Comparison of ENCODE assay signal across 9 cellular contexts in the genomic region with DNA sequence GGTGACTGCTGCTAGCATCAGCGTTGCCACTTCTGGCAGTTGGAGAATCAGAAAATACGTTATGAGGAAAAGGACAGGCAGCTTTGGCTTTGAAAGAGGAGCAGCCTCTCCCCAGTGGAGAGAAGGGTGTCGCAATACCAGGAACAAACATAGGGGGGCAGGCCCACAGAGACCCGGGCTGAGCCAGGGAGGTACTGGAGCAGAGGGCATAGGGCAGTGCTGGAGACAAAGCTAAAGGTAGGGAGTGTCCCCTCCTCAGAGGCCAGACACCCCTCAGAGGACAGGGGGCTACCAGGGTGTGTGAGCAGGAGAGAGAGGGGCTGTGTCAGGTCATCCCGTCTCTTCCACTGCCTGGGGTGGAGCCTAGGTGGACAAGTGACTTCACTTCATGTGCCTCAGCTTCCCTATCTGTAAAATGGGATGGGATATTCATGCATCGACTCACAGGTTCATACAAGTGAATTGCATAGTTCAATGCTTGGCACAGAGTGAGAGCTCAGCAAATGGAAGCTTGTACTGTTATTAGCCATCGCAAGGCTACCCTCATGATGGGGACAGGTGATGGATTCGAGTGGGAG. TPM values are rescaled to one million over a fixed set of nuclear protein-coding genes. Genes with fewer than 3 reads are reported as not detected.
DNase-seq lines count a peak whose midpoint lies in the region; ATAC-seq, FAIRE-seq and TF ChIP-seq lines count a peak whose summit lies in the region.
"Had no signal": no experiment of that assay in that cellular context is flagged by ENCODE, and none has a peak within 500 bp of the region (broad histone marks: within the 10 kb centered on the region; RNA-seq: fewer than 3 reads in every experiment).

No MANE protein-coding gene starts in this region.

- in situ Hi-C loops in GM12878 (cut with MboI), result no loop called here

- H3K4me3 ChIP-seq in HCT116 (replicated peaks in 1 of 2; ENCODE audit: low read depth in 1 of 2, low read length in 2 of 2) (no peak overlapping the region), GM12878 (no peak overlapping the region)
- H3K4me3 ChIP-seq: vagina had no signal

- H3K9ac ChIP-seq in HCT116 (ENCODE audit: low read length), result no peak overlapping the region
- H3K9ac ChIP-seq in GM12878 (ENCODE audit: control insufficient read depth, insufficient read depth, low read length), result no peak overlapping the region

- H3K4me3 Mint-ChIP-seq in stimulated activated naive B cell treated with anti-CD40 and anti-IgM and Interleukin-4, amounts not matched to agents 10 μg/mL and 1 μg/mL and 100 μg/mL, for 72 hours, result no peak overlapping the region

- TF ChIP-seq EP300 in GM12878 (IDR thresholded peaks at IDR 0.05; ENCODE audit: borderline replicate concordance in 1 of 2, control insufficient read depth in 1 of 2, low read depth in 2 of 2, low read length in 2 of 2), result no peak

- no peak for DNase-seq in HCT116 (ENCODE audit: low read depth, low spot score)
- DNase-seq in GM12878 (ENCODE audit: low read depth, low spot score), result no peak
- DNase-seq in left ventricle myocardium superior, result no peak
- DNase-seq in stimulated activated naive B cell treated with anti-CD40 and anti-IgM and Interleukin-4, amounts not matched to agents 10 μg/mL and 1 μg/mL and 100 μg/mL, for 72 hours, result no peak
- no peak for DNase-seq in mesenteric fat pad (ENCODE audit: low spot score)
- no peak for DNase-seq in RKO (ENCODE audit: low spot score)
- DNase-seq: NCI-H187 had no signal

- H3K36me3 ChIP-seq in HCT116 (ENCODE audit: control insufficient read depth in 1 of 2, insufficient read depth in 2 of 2, low read length in 2 of 2) (peaks cover 0 to 6% of the 10 kb centered on the region in 2 experiments; a peak in 1 of 4 replicates), GM12878 (ENCODE audit: control insufficient read depth in 2 of 2, insufficient read depth in 2 of 2, low read length in 1 of 2) (peaks cover 3 to 6% of the 10 kb centered on the region in 2 experiments)

- H3K27ac ChIP-seq in HCT116 (ENCODE audit: low read depth, low read length), result no peak overlapping the region
- H3K27ac ChIP-seq in GM12878 (ENCODE audit: control insufficient read depth, insufficient read depth), result no peak overlapping the region
- H3K27ac ChIP-seq: vagina had no signal

- WGBS in GM12878 (ENCODE audit: insufficient coverage, insufficient replicate concordance, low lambda C conversion rate, missing lambda C conversion rate), result 92% methylated on average over 8 of the region's 8 CpGs

- RAD21 ChIA-PET in HCT116 (lab: Charles Lee; ENCODE audit: low non-redundant PET in 1 of 2, low total read pairs in 2 of 2, uncharacterized antibody in 2 of 2, unreplicated experiment in 2 of 2), result no interaction called here
- RAD21 ChIA-PET in GM12878 (lab: Charles Lee; ENCODE audit: unreplicated experiment), result interaction anchor here (0.9 to 1.8 kb wide), 6 partner anchors 20 to 115 kb away, joined by 3 to 7 read pairs (median 4); no protein-coding TSS in a partner anchor

- no peak for TF ChIP-seq RAD21 in HCT116 (IDR thresholded peaks at IDR 0.05; ENCODE audit: low read depth)
- TF ChIP-seq RAD21 in GM12878 (IDR thresholded peaks at IDR 0.05; ENCODE audit: insufficient read depth, low read depth, low read length), result no peak

- H3K79me2 ChIP-seq in HCT116 (ENCODE audit: insufficient read depth, low read length) (no peaks in the 10 kb centered on the region), GM12878 (ENCODE audit: control insufficient read depth, insufficient read depth, low read length) (no peaks in the 10 kb centered on the region)

- BruUV-seq in HCT116 (replicated peaks; lab: Mats Ljungman, UMichigan) (no TSS peak), GM12878 (replicated peaks; lab: Mats Ljungman, UMichigan) (no TSS peak)

- SMC1A ChIA-PET in GM12878 (lab: Charles Lee; ENCODE audit: uncharacterized antibody, unreplicated experiment), result interaction anchor here (0.9 to 2.7 kb wide), 9 partner anchors 8 to 504 kb away, joined by 3 to 7 read pairs (median 5); no protein-coding TSS in a partner anchor

- FAIRE-seq in GM12878 (lab: Jason Lieb, UNC), result no peak

- peak in 1 of 3 experiments; percentile 34; a peak in 1 of 6 replicates for TF ChIP-seq CTCF in HCT116 (IDR thresholded peaks at IDR 0.05 in 2 of 3, conservative IDR thresholded peaks at IDR 0.05 in 1 of 3; ENCODE audit: borderline replicate concordance in 1 of 3, insufficient read depth in 1 of 3, low read depth in 2 of 3, low read length in 2 of 3)
- 0 out of 6 replicates have a peak, but pooled peaks of 2 of the 3 experiments have one; percentile 7 to 16 for TF ChIP-seq CTCF in GM12878 (IDR thresholded peaks at IDR 0.05 in 2 of 3, conservative IDR thresholded peaks at IDR 0.05 in 1 of 3; ENCODE audit: control insufficient read depth in 2 of 3, extremely low read depth in 1 of 3, insufficient read depth in 1 of 3, low read depth in 3 of 3, low read length in 3 of 3)

- no peak overlapping the region for H3K4me2 ChIP-seq in HCT116 (ENCODE audit: low read length)
- no peak overlapping the region for H3K4me2 ChIP-seq in GM12878 (ENCODE audit: control insufficient read depth, insufficient read depth)

- H3K36me3 Mint-ChIP-seq in stimulated activated naive B cell treated with anti-CD40 and anti-IgM and Interleukin-4, amounts not matched to agents 10 μg/mL and 1 μg/mL and 100 μg/mL, for 72 hours, result peaks cover 32 to 57% of the 10 kb centered on the region in 2 donors

- no peaks in the 10 kb centered on the region for H3K9me3 Mint-ChIP-seq in stimulated activated naive B cell treated with anti-CD40 and anti-IgM and Interleukin-4, amounts not matched to agents 10 μg/mL and 1 μg/mL and 100 μg/mL, for 72 hours

- H3K27ac Mint-ChIP-seq in stimulated activated naive B cell treated with anti-CD40 and anti-IgM and Interleukin-4, amounts not matched to agents 10 μg/mL and 1 μg/mL and 100 μg/mL, for 72 hours, result peak overlapping the region; percentile 33

- peaks cover 12 to 21% of the 10 kb centered on the region in 2 donors for H3K4me1 Mint-ChIP-seq in stimulated activated naive B cell treated with anti-CD40 and anti-IgM and Interleukin-4, amounts not matched to agents 10 μg/mL and 1 μg/mL and 100 μg/mL, for 72 hours

- intact Hi-C loops in HCT116 (cut with micrococcal nuclease), result loop anchor here (5.0 kb wide), 1 partner anchor 318 kb away; a partner anchor contains a TSS
- intact Hi-C loops in GM12878 (cut with micrococcal nuclease; ENCODE audit: unreplicated experiment), result no loop called here
- intact Hi-C loops in left ventricle myocardium superior (cut with micrococcal nuclease), result no loop called here

- H3K4me1 ChIP-seq in HCT116 (ENCODE audit: control insufficient read depth in 1 of 2, insufficient read depth in 2 of 2, low read length in 2 of 2) (peaks cover 0 to 16% of the 10 kb centered on the region in 2 experiments; a peak in 2 of 4 replicates), GM12878 (ENCODE audit: control insufficient read depth, insufficient read depth, low read length) (peaks cover 2% of the 10 kb centered on the region; the same call in 1 of the 2 replicates)

- H3K27me3 Mint-ChIP-seq in stimulated activated naive B cell treated with anti-CD40 and anti-IgM and Interleukin-4, amounts not matched to agents 10 μg/mL and 1 μg/mL and 100 μg/mL, for 72 hours, result no peaks in the 10 kb centered on the region

- CTCF ChIA-PET in HCT116 (lab: Charles Lee) (interaction anchor here (0.8 to 3.5 kb wide), 3 partner anchors 35 to 115 kb away, joined by 3 to 16 read pairs (median 5); no protein-coding TSS in a partner anchor), GM12878 (lab: Yijun Ruan, JAX) (interaction anchor here (0.9 to 4.7 kb wide), 11 partner anchors 8 to 504 kb away, joined by 3 to 34 read pairs (median 4); a partner anchor contains a TSS)

- peak; percentile 25; the same call in 1 of the 2 replicates for ATAC-seq in HCT116
- no peak for ATAC-seq in GM12878
- peak; percentile 10 for ATAC-seq in left ventricle myocardium superior
- no peak for ATAC-seq in stimulated activated naive B cell treated with anti-CD40 and anti-IgM and Interleukin-4, amounts not matched to agents 10 μg/mL and 1 μg/mL and 100 μg/mL, for 72 hours (replicated peaks)
- ATAC-seq in GM21825 (IDR thresholded peaks at IDR 0.05; ENCODE audit: unreplicated experiment), result no peak

- POLR2A ChIA-PET in HCT116 (lab: Charles Lee), result no interaction called here
- POLR2A ChIA-PET in GM12878 (lab: Charles Lee), result no interaction called here

- H3K9me3 ChIP-seq in HCT116 (ENCODE audit: control insufficient read depth in 1 of 2, insufficient read depth in 1 of 2, low read depth in 1 of 2, low read length in 2 of 2) (no peaks in the 10 kb centered on the region), GM12878 (replicated peaks; ENCODE audit: control insufficient read depth, insufficient read depth, low read length) (no peaks in the 10 kb centered on the region)
- H3K9me3 ChIP-seq: vagina had no signal

- TF ChIP-seq POLR2A in HCT116 (IDR thresholded peaks at IDR 0.05; ENCODE audit: borderline replicate concordance, extremely low read depth, insufficient read depth, insufficient read length), result no peak
- TF ChIP-seq POLR2A in GM12878 (IDR thresholded peaks at IDR 0.05; ENCODE audit: low read depth, low read length), result no peak

- no peak overlapping the region for H2AFZ ChIP-seq in HCT116 (ENCODE audit: low read depth, low read length, poor library complexity, severe bottlenecking)
- H2AFZ ChIP-seq in GM12878 (ENCODE audit: control insufficient read depth, low read depth, low read length), result no peak overlapping the region

- H4K20me1 ChIP-seq in HCT116 (ENCODE audit: insufficient read depth), result no peaks in the 10 kb centered on the region
- H4K20me1 ChIP-seq in GM12878 (ENCODE audit: control insufficient read depth, insufficient read depth), result no peaks in the 10 kb centered on the region

- no peaks in the 10 kb centered on the region for H3K27me3 ChIP-seq in HCT116 (ENCODE audit: insufficient read depth, low read length)
- no peaks in the 10 kb centered on the region for H3K27me3 ChIP-seq in GM12878 (replicated peaks in 1 of 2; ENCODE audit: control insufficient read depth in 2 of 2, insufficient read depth in 2 of 2, low read length in 1 of 2)
- H3K27me3 ChIP-seq: vagina had no signal

- no peaks in the 10 kb centered on the region for H3K9me2 ChIP-seq in HCT116 (ENCODE audit: insufficient read depth)

RNA-seq across cellular contexts. Expression of a gene that starts 49.7 kb away (rescaled TPM):
- 40.8 TPM for total RNA-seq in HCT116 (2021; ENCODE audit: unreplicated experiment)
- polyA plus RNA-seq in HCT116 (2012), result 18.7 and 23.4 TPM in 2 replicates
- total RNA-seq in GM12878 (2013; cell fraction: nucleolus; rRNA removed), result 181 and 205 TPM in 2 replicates
- 26.4 and 27.3 TPM in 2 replicates for total RNA-seq in GM12878 (2014; rRNA removed)
- total RNA-seq in GM12878 (2014; rRNA removed; fragmentation: Illumina TruSeq; extraction: Trizol), result 21.5 and 21.7 TPM in 2 replicates
- total RNA-seq in GM12878 (2021), result 47.2 and 54.5 TPM in 2 replicates
- polyA plus RNA-seq in GM12878 (2011; ENCODE audit: low read depth), result 17.9 TPM
- 32.2 and 43.1 TPM in 2 replicates for polyA plus RNA-seq in GM12878 (2011; rRNA removed)
- polyA plus RNA-seq in GM12878 (2011; cell fraction: cytosol; rRNA removed), result 44.6 and 49.4 TPM in 2 replicates
- polyA plus RNA-seq in GM12878 (2011; cell fraction: nucleus; rRNA removed), result 123 and 153 TPM in 2 replicates
- 34.5 and 37.3 TPM in 2 replicates for polyA plus RNA-seq in GM12878 (2012)
- polyA plus RNA-seq in GM12878 (2014; fragmentation: Illumina TruSeq; extraction: Trizol), result 19.8 and 23.7 TPM in 2 replicates
- 1 to 10 TPM; 1.7 to 2.9 TPM for polyA plus RNA-seq in GM12878 (2014; fragmentation: Nextera tagmentation; extraction: Ambion mirVana)
- polyA plus RNA-seq in GM12878 (2014; rRNA removed), result 37.6 and 37.8 TPM in 2 replicates
- polyA plus RNA-seq in GM12878 (2016; fragmentation: Nextera tagmentation; extraction: Ambion mirVana), result 10 to 100 TPM; 20.5 to 23.3 TPM
- polyA minus RNA-seq in GM12878 (2011; rRNA and poly(A)+ RNA removed), result 54.3 and 118 TPM in 2 replicates
- polyA minus RNA-seq in GM12878 (2011; cell fraction: cytosol; rRNA and poly(A)+ RNA removed), result 32.5 and 37.2 TPM in 2 replicates
- polyA minus RNA-seq in GM12878 (2011; cell fraction: nucleus; rRNA and poly(A)+ RNA removed), result 45.0 and 74.1 TPM in 2 replicates
- 31.9 TPM for total RNA-seq in left ventricle myocardium superior
- total RNA-seq in mesenteric fat pad, result 26.5 TPM

Comparison
In these comparisons a context has a peak if more than half of its experiments do, and no peak if none do; other contexts are left out.
1. ATAC-seq: peak in HCT116 (single experiment) and left ventricle myocardium superior (single experiment); none in GM12878 (single experiment), stimulated activated naive B cell treated with anti-CD40 and anti-IgM and Interleukin-4, amounts not matched to agents 10 μg/mL and 1 μg/mL and 100 μg/mL, for 72 hours (0 of 2) and GM21825 (single experiment).